ENCODE assay signal across 35 cellular contexts in genomic region chr12:65712264-65713004, GRCh38.
"Had no signal": no experiment of that assay in that cellular context is flagged by ENCODE, and none has a peak within 500 bp of the region (broad histone marks: within the 10 kb centered on the region; RNA-seq: fewer than 3 reads in every experiment).

No MANE protein-coding gene starts in this region.

- H3K27ac ChIP-seq: brain microvascular endothelial cell, coronary artery, dorsolateral prefrontal cortex, foreskin keratinocyte, gastrocnemius medialis, heart left ventricle had no signal

- DNase-seq: activated CD4-positive, alpha-beta memory T cell treated with anti-CD3 and anti-CD28 coated beads for 36 hours; activated CD4-positive, alpha-beta T cell treated with anti-CD3 and anti-CD28 coated beads for 36 hours; activated CD4-positive, alpha-beta T cell treated with anti-CD3 and anti-CD28 coated beads, Interleukin-2, amount 10 ng/mL, durations not matched to agents 24 days and 14 days; activated CD4-positive, CD25-positive, alpha-beta regulatory T cell; activated CD4-positive, CD25-positive, alpha-beta regulatory T cell treated with anti-CD3 and anti-CD28 coated beads, Interleukin-2, amount 50 U/mL, for 72 hours; activated CD8-positive, alpha-beta memory T cell treated with anti-CD3 and anti-CD28 coated beads, Interleukin-2, amount 10 ng/mL, durations not matched to agents 7 days and 5 days; activated CD8-positive, alpha-beta memory T cell treated with anti-CD3 and anti-CD28 coated beads, Interleukin-2, amount 50 U/mL, for 48 hours; activated CD8-positive, alpha-beta T cell treated with anti-CD3 and anti-CD28 coated beads, Interleukin-2, amount 10 ng/mL, durations not matched to agents 7 days and 5 days; activated gamma-delta T cell; activated naive CD4-positive, alpha-beta T cell; activated naive CD4-positive, alpha-beta T cell treated with anti-CD3 and anti-CD28 coated beads, Interleukin-2, amount 10 ng/mL, durations not matched to agents 7 days and 5 days; activated naive CD8-positive, alpha-beta T cell treated with anti-CD3 and anti-CD28 coated beads, Interleukin-2, amount 10 ng/mL, durations not matched to agents 7 days and 5 days; activated T-cell treated with anti-CD3 and anti-CD28 coated beads for 4 hours; activated T-cell treated with anti-CD3 and anti-CD28 coated beads, Interleukin-2, amount 50 U/mL, for 24 hours; activated T-cell treated with anti-CD3 and anti-CD28 coated beads, Interleukin-2, amount 50 U/mL, for 72 hours; anterior cingulate cortex; brain microvascular endothelial cell; dorsolateral prefrontal cortex; effector memory CD4-positive, alpha-beta T cell; endodermal cell; foreskin keratinocyte; gastrocnemius medialis; glutamatergic neuron; heart left ventricle; T-helper 1 cell; T-helper 17 cell; T1000 had no signal

- H3K4me3 ChIP-seq: coronary artery, dorsolateral prefrontal cortex, gastrocnemius medialis, heart left ventricle had no signal

- H3K9me3 Mint-ChIP-seq: activated CD4-positive, alpha-beta memory T cell treated with anti-CD3 and anti-CD28 coated beads for 36 hours; activated CD4-positive, alpha-beta T cell treated with anti-CD3 and anti-CD28 coated beads, Interleukin-2, amount 10 ng/mL, durations not matched to agents 24 days and 14 days; activated naive CD4-positive, alpha-beta T cell treated with anti-CD3 and anti-CD28 coated beads, Interleukin-2, amount 10 ng/mL, durations not matched to agents 7 days and 5 days; activated naive CD4-positive, alpha-beta T cell treated with anti-CD3 and anti-CD28 coated beads, Interleukin-2, amount 50 U/mL, for 72 hours; activated naive CD8-positive, alpha-beta T cell treated with anti-CD3 and anti-CD28 coated beads, Interleukin-2, amount 10 ng/mL, durations not matched to agents 7 days and 5 days; central memory CD8-positive, alpha-beta T cell; dendritic cell treated with granulocyte-macrophage colony-stimulating factor and Interleukin-4, amounts not matched to agents 40 ng/mL and 50 ng/mL, for 4 days; endodermal cell; T-helper 2 cell treated with Interferon-gamma antibody and Interleukin-4, amounts not matched to agents 5 μg/mL and 100 μg/mL, for 36 hours had no signal

- H3K27me3 Mint-ChIP-seq: activated CD8-positive, alpha-beta memory T cell treated with anti-CD3 and anti-CD28 coated beads, Interleukin-2, amount 10 ng/mL, durations not matched to agents 7 days and 5 days; activated naive CD4-positive, alpha-beta T cell treated with anti-CD3 and anti-CD28 coated beads, Interleukin-2, amount 10 ng/mL, durations not matched to agents 7 days and 5 days; activated naive CD8-positive, alpha-beta T cell treated with anti-CD3 and anti-CD28 coated beads, Interleukin-2, amount 10 ng/mL, durations not matched to agents 7 days and 5 days; dendritic cell treated with granulocyte-macrophage colony-stimulating factor and Interleukin-4, amounts not matched to agents 40 ng/mL and 50 ng/mL, for 4 days had no signal

- H3K36me3 ChIP-seq: brain microvascular endothelial cell, gastrocnemius medialis, heart left ventricle had no signal

- H3K27ac Mint-ChIP-seq: activated CD4-positive, alpha-beta memory T cell treated with anti-CD3 and anti-CD28 coated beads for 36 hours; activated CD4-positive, alpha-beta T cell treated with anti-CD3 and anti-CD28 coated beads for 36 hours; activated CD4-positive, alpha-beta T cell treated with anti-CD3 and anti-CD28 coated beads, Interleukin-2, amount 10 ng/mL, durations not matched to agents 24 days and 14 days; activated CD8-positive, alpha-beta memory T cell treated with anti-CD3 and anti-CD28 coated beads, Interleukin-2, amount 10 ng/mL, durations not matched to agents 7 days and 5 days; activated CD8-positive, alpha-beta T cell treated with anti-CD3 and anti-CD28 coated beads, Interleukin-2, amount 10 ng/mL, durations not matched to agents 7 days and 5 days; activated naive CD4-positive, alpha-beta T cell treated with anti-CD3 and anti-CD28 coated beads, Interleukin-2, amount 10 ng/mL, durations not matched to agents 7 days and 5 days; activated naive CD4-positive, alpha-beta T cell treated with anti-CD3 and anti-CD28 coated beads, Interleukin-2, amount 50 U/mL, for 72 hours; activated naive CD8-positive, alpha-beta T cell treated with anti-CD3 and anti-CD28 coated beads, Interleukin-2, amount 10 ng/mL, durations not matched to agents 7 days and 5 days; activated T-cell treated with anti-CD3 and anti-CD28 coated beads, Interleukin-2, amount 50 U/mL, for 24 hours; activated T-cell treated with anti-CD3 and anti-CD28 coated beads, Interleukin-2, amount 50 U/mL, for 72 hours; dendritic cell treated with granulocyte-macrophage colony-stimulating factor and Interleukin-4, amounts not matched to agents 40 ng/mL and 50 ng/mL, for 4 days; endodermal cell; T-helper 17 cell; T-helper 2 cell treated with Interferon-gamma antibody and Interleukin-4, amounts not matched to agents 5 μg/mL and 100 μg/mL, for 36 hours had no signal

- H3K4me3 Mint-ChIP-seq: activated CD4-positive, alpha-beta memory T cell treated with anti-CD3 and anti-CD28 coated beads for 36 hours; activated CD4-positive, alpha-beta T cell treated with anti-CD3 and anti-CD28 coated beads for 36 hours; activated CD4-positive, alpha-beta T cell treated with anti-CD3 and anti-CD28 coated beads, Interleukin-2, amount 10 ng/mL, durations not matched to agents 24 days and 14 days; activated CD8-positive, alpha-beta memory T cell treated with anti-CD3 and anti-CD28 coated beads, Interleukin-2, amount 10 ng/mL, durations not matched to agents 7 days and 5 days; activated CD8-positive, alpha-beta T cell treated with anti-CD3 and anti-CD28 coated beads, Interleukin-2, amount 10 ng/mL, durations not matched to agents 7 days and 5 days; activated naive CD4-positive, alpha-beta T cell treated with anti-CD3 and anti-CD28 coated beads, Interleukin-2, amount 10 ng/mL, durations not matched to agents 7 days and 5 days; activated naive CD8-positive, alpha-beta T cell treated with anti-CD3 and anti-CD28 coated beads, Interleukin-2, amount 10 ng/mL, durations not matched to agents 7 days and 5 days; activated T-cell treated with anti-CD3 and anti-CD28 coated beads, Interleukin-2, amount 50 U/mL, for 24 hours; activated T-cell treated with anti-CD3 and anti-CD28 coated beads, Interleukin-2, amount 50 U/mL, for 72 hours; central memory CD8-positive, alpha-beta T cell; dendritic cell treated with granulocyte-macrophage colony-stimulating factor and Interleukin-4, amounts not matched to agents 40 ng/mL and 50 ng/mL, for 4 days; endodermal cell; T-helper 17 cell; T-helper 2 cell treated with Interferon-gamma antibody and Interleukin-4, amounts not matched to agents 5 μg/mL and 100 μg/mL, for 36 hours had no signal

- FAIRE-seq: astrocyte, bronchial epithelial cell had no signal

- H3K4me1 ChIP-seq: foreskin keratinocyte, gastrocnemius medialis, heart left ventricle had no signal

- H3K4me1 Mint-ChIP-seq: activated CD4-positive, alpha-beta T cell treated with anti-CD3 and anti-CD28 coated beads for 36 hours; activated CD4-positive, alpha-beta T cell treated with anti-CD3 and anti-CD28 coated beads, Interleukin-2, amount 10 ng/mL, durations not matched to agents 24 days and 14 days; activated CD8-positive, alpha-beta memory T cell treated with anti-CD3 and anti-CD28 coated beads, Interleukin-2, amount 10 ng/mL, durations not matched to agents 7 days and 5 days; activated naive CD4-positive, alpha-beta T cell treated with anti-CD3 and anti-CD28 coated beads, Interleukin-2, amount 10 ng/mL, durations not matched to agents 7 days and 5 days; activated naive CD8-positive, alpha-beta T cell treated with anti-CD3 and anti-CD28 coated beads, Interleukin-2, amount 10 ng/mL, durations not matched to agents 7 days and 5 days; central memory CD8-positive, alpha-beta T cell; T-helper 17 cell had no signal

- ATAC-seq: activated CD4-positive, alpha-beta T cell treated with anti-CD3 and anti-CD28 coated beads for 36 hours; activated CD8-positive, alpha-beta memory T cell treated with anti-CD3 and anti-CD28 coated beads, Interleukin-2, amount 10 ng/mL, durations not matched to agents 7 days and 5 days; activated CD8-positive, alpha-beta T cell treated with anti-CD3 and anti-CD28 coated beads, Interleukin-2, amount 10 ng/mL, durations not matched to agents 7 days and 5 days; activated naive CD4-positive, alpha-beta T cell treated with anti-CD3 and anti-CD28 coated beads, Interleukin-2, amount 50 U/mL, for 72 hours; activated T-cell treated with anti-CD3 and anti-CD28 coated beads, Interleukin-2, amount 50 U/mL, for 72 hours; esophagus mucosa; foreskin keratinocyte; gastrocnemius medialis; heart left ventricle; T-helper 17 cell had no signal

- H3K36me3 Mint-ChIP-seq: activated CD4-positive, alpha-beta memory T cell treated with anti-CD3 and anti-CD28 coated beads for 36 hours; activated CD8-positive, alpha-beta memory T cell treated with anti-CD3 and anti-CD28 coated beads, Interleukin-2, amount 10 ng/mL, durations not matched to agents 7 days and 5 days; activated naive CD4-positive, alpha-beta T cell treated with anti-CD3 and anti-CD28 coated beads, Interleukin-2, amount 10 ng/mL, durations not matched to agents 7 days and 5 days; activated naive CD4-positive, alpha-beta T cell treated with anti-CD3 and anti-CD28 coated beads, Interleukin-2, amount 50 U/mL, for 72 hours; activated naive CD8-positive, alpha-beta T cell treated with anti-CD3 and anti-CD28 coated beads, Interleukin-2, amount 10 ng/mL, durations not matched to agents 7 days and 5 days had no signal

- H3K27me3 ChIP-seq: brain microvascular endothelial cell, foreskin keratinocyte, gastrocnemius medialis had no signal

- H3K9me3 ChIP-seq: gastrocnemius medialis, heart left ventricle had no signal
